In the genomic region with DNA sequence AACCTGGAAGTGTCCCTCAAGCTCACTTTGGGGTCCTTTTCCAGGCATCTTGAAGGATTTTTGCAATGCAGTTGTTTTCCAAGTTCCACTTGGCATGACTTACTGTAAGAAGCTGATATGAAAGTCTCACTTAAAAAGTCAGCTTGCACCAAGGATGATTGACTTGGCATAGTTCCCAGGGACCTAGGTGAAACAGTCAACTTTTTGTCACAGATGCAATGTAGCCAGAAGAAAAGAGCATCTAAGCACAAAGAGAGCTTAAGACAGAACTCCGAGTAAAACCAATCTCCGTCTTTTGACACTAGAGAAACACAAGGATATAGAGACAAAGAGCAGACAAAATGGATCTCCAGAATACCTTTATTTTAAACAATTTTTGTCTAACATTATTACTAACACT, we compare ENCODE assay signal across 1 cellular context.
TF ChIP-seq lines count a peak whose summit lies in the region.

No MANE protein-coding gene starts in this region.

TF ChIP-seq in K562, 482 proteins besides CTCF, POLR2A, EP300 and RAD21:
- no peak for TF ChIP-seq KAT2B (IDR thresholded peaks at IDR 0.05; ENCODE audit: low read depth, low read length)
- peak in 1 of 2 experiments; percentile 92 for TF ChIP-seq NCOA2 (IDR thresholded peaks at IDR 0.05; ENCODE audit: partially characterized antibody in 2 of 2)
- peak; percentile 74 for TF ChIP-seq ZNF79 (CRISPR knock-in tag; IDR thresholded peaks at IDR 0.05; ENCODE audit: low read depth)
- TF ChIP-seq, protein P1, sequence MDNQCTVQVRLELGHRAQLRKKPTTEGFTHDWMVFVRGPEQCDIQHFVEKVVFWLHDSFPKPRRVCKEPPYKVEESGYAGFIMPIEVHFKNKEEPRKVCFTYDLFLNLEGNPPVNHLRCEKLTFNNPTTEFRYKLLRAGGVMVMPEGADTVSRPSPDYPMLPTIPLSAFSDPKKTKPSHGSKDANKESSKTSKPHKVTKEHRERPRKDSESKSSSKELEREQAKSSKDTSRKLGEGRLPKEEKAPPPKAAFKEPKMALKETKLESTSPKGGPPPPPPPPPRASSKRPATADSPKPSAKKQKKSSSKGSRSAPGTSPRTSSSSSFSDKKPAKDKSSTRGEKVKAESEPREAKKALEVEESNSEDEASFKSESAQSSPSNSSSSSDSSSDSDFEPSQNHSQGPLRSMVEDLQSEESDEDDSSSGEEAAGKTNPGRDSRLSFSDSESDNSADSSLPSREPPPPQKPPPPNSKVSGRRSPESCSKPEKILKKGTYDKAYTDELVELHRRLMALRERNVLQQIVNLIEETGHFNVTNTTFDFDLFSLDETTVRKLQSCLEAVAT (IDR thresholded peaks at IDR 0.05), result no peak
- peak; percentile 73 for TF ChIP-seq PKNOX1 (IDR thresholded peaks at IDR 0.05)
- no peak for TF ChIP-seq PBX2 (CRISPR knock-in tag; IDR thresholded peaks at IDR 0.05; ENCODE audit: low read depth)
- TF ChIP-seq PBX2 (tag; conservative IDR thresholded peaks at IDR 0.05; ENCODE audit: low read depth), result 0 out of 2 replicates have a peak, but pooled peaks have one; percentile 12
- TF ChIP-seq CHAMP1 (IDR thresholded peaks at IDR 0.05), result 0 out of 2 replicates have a peak, but pooled peaks have one; percentile 33
- 0 out of 2 replicates have a peak, but pooled peaks have one; percentile 35 for TF ChIP-seq CTBP1 (IDR thresholded peaks at IDR 0.05; ENCODE audit: borderline replicate concordance)
- TF ChIP-seq NFIC (IDR thresholded peaks at IDR 0.05), result peak; percentile 97
- 0 out of 4 replicates have a peak, but pooled peaks of 1 of the 2 experiments have one; percentile 4 for TF ChIP-seq RCOR1 (IDR thresholded peaks at IDR 0.05; ENCODE audit: borderline replicate concordance in 1 of 2, low read depth in 2 of 2, low read length in 2 of 2)
- TF ChIP-seq MEIS2 (IDR thresholded peaks at IDR 0.05; ENCODE audit: partially characterized antibody), result peak; percentile 21
